ENCODE assay signal across 11 cellular contexts in the genomic region with DNA sequence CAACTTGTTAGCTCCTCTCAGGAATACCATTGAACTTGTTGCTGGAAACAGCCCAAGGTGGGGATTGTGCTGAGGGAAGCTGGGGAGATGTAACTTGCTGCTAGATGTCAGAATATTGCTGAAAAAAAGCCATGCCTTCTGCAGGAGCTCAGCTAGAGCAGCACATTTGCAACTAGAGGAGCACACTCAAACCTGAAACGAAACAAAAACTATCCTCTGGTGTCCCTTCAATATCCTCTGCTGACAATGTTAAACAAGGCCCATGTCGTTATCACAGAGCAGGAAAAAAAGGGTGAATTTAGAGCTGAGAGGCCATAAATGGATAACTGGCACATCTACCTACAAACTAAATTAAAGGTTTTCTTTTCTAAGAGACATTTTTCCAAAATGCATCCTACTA. TPM values are rescaled to one million over a fixed set of nuclear protein-coding genes. Genes with fewer than 3 reads are reported as not detected.
DNase-seq lines count a peak whose midpoint lies in the region; ATAC-seq and TF ChIP-seq lines count a peak whose summit lies in the region.
"Had no signal": no experiment of that assay in that cellular context is flagged by ENCODE, and none has a peak within 500 bp of the region (broad histone marks: within the 10 kb centered on the region; RNA-seq: fewer than 3 reads in every experiment).

No MANE protein-coding gene starts in this region.

- no peak overlapping the region for H3K18ac ChIP-seq in mesenchymal stem cell (ENCODE audit: low read depth in 1 of 2, low read length in 2 of 2)

- H2AFZ ChIP-seq in mesenchymal stem cell (ENCODE audit: low read depth, low read length) = no peak overlapping the region

- no peak overlapping the region for H2BK120ac ChIP-seq in mesenchymal stem cell (ENCODE audit: low read depth, low read length)

- H3K27ac ChIP-seq in mesenchymal stem cell (ENCODE audit: low read length, poor library complexity, severe bottlenecking) (no peak overlapping the region), spleen (no peak overlapping the region), vagina (no peak overlapping the region)
- H3K27ac ChIP-seq: Peyer's patch had no signal

- no peak overlapping the region for H3K27ac Mint-ChIP-seq in activated naive CD4-positive, alpha-beta T cell treated with anti-CD3 and anti-CD28 coated beads, Interleukin-2, amount 50 U/mL, for 72 hours

- intact Hi-C loops in spleen (cut with DNase I; ENCODE audit: low total_unique reads) = no loop called here
- intact Hi-C loops in vagina (cut with DNase I) = no loop called here

- ATAC-seq in GM19035 (IDR thresholded peaks at IDR 0.05; ENCODE audit: unreplicated experiment) = peak; percentile 99
- peak; percentile 89 for ATAC-seq in GM21737 (IDR thresholded peaks at IDR 0.05; ENCODE audit: unreplicated experiment)
- peak; percentile 99 for ATAC-seq in HG03280 (IDR thresholded peaks at IDR 0.05; ENCODE audit: unreplicated experiment)
- no peak for ATAC-seq in activated naive CD4-positive, alpha-beta T cell treated with anti-CD3 and anti-CD28 coated beads, Interleukin-2, amount 50 U/mL, for 72 hours

- no peak overlapping the region for H4K8ac ChIP-seq in mesenchymal stem cell (ENCODE audit: low read length)

- H2BK15ac ChIP-seq in mesenchymal stem cell (ENCODE audit: low read depth, poor library complexity, severe bottlenecking) = no peak overlapping the region

- H3K9me3 ChIP-seq in mesenchymal stem cell (ENCODE audit: control insufficient read depth, low read length) (no peaks in the 10 kb centered on the region), spleen (no peaks in the 10 kb centered on the region), vagina (no peaks in the 10 kb centered on the region)
- H3K9me3 ChIP-seq: Peyer's patch had no signal

- TF ChIP-seq POLR2A in spleen (IDR thresholded peaks at IDR 0.05) (no peak), vagina (IDR thresholded peaks at IDR 0.05) (no peak)

- DNase-seq in mesenchymal stem cell = peak; percentile 27
- DNase-seq in spleen = no peak
- DNase-seq in vagina (ENCODE audit: extremely low spot score in 2 of 2) = no peak
- DNase-seq in activated naive CD4-positive, alpha-beta T cell treated with anti-CD3 and anti-CD28 coated beads, Interleukin-2, amount 50 U/mL, for 72 hours (ENCODE audit: low spot score in 2 of 2) = no peak
- DNase-seq: DND-41, mesendoderm, NCI-H1092, Peyer's patch had no signal

- no peak overlapping the region for H3K23ac ChIP-seq in mesenchymal stem cell (ENCODE audit: low read length in 2 of 2)

- no CpG with 5 or more reads among the region's 2 CpGs for WGBS in mesenchymal stem cell
- WGBS in spleen, 5 donors = 45 to 66% (median 60%) methylated on average over 2 of the region's 2 CpGs

- H3K36me3 Mint-ChIP-seq in activated naive CD4-positive, alpha-beta T cell treated with anti-CD3 and anti-CD28 coated beads, Interleukin-2, amount 50 U/mL, for 72 hours = no peaks in the 10 kb centered on the region

- H3K27me3 ChIP-seq in mesenchymal stem cell (ENCODE audit: control insufficient read depth in 1 of 2, insufficient read depth in 1 of 2, low read length in 2 of 2) (no peaks in the 10 kb centered on the region), spleen (replicated peaks in 1 of 7) (no peaks in the 10 kb centered on the region), vagina (no peaks in the 10 kb centered on the region)
- H3K27me3 ChIP-seq: Peyer's patch had no signal

- no peak overlapping the region for H3K4me3 ChIP-seq in mesenchymal stem cell (ENCODE audit: insufficient read depth in 1 of 2, low read depth in 1 of 2, low read length in 2 of 2)
- no peak overlapping the region for H3K4me3 ChIP-seq in spleen
- H3K4me3 ChIP-seq in vagina = no peak overlapping the region
- H3K4me3 ChIP-seq: Peyer's patch had no signal

- no peak overlapping the region for H2AK5ac ChIP-seq in mesenchymal stem cell (ENCODE audit: low read length, severe bottlenecking)

- H3K79me1 ChIP-seq in mesenchymal stem cell (replicated peaks; ENCODE audit: low read length, poor library complexity, severe bottlenecking) = no peaks in the 10 kb centered on the region

- H3K4me1 ChIP-seq in mesenchymal stem cell (ENCODE audit: control insufficient read depth, insufficient read depth, low read depth, low read length) (no peaks in the 10 kb centered on the region), spleen (no peaks in the 10 kb centered on the region), vagina (no peaks in the 10 kb centered on the region)

- H4K91ac ChIP-seq in mesenchymal stem cell (ENCODE audit: low read length) = no peak overlapping the region

- no peak overlapping the region for H3K4ac ChIP-seq in mesenchymal stem cell (ENCODE audit: low read depth in 1 of 2, low read length in 2 of 2)

- H3K4me2 ChIP-seq in mesenchymal stem cell (ENCODE audit: low read length, poor library complexity, severe bottlenecking) = no peak overlapping the region

- H2BK12ac ChIP-seq in mesenchymal stem cell (ENCODE audit: low read length in 2 of 2) = no peak overlapping the region

- no peaks in the 10 kb centered on the region for H3K9me3 Mint-ChIP-seq in activated naive CD4-positive, alpha-beta T cell treated with anti-CD3 and anti-CD28 coated beads, Interleukin-2, amount 50 U/mL, for 72 hours

- H3K14ac ChIP-seq in mesenchymal stem cell (ENCODE audit: low read length in 2 of 2) = no peak overlapping the region

- H3K9ac ChIP-seq in mesenchymal stem cell (ENCODE audit: low read length) = no peak overlapping the region

- H2BK5ac ChIP-seq in mesenchymal stem cell (ENCODE audit: low read depth, low read length, poor library complexity, severe bottlenecking) = no peak overlapping the region

- no peaks in the 10 kb centered on the region for H3K36me3 ChIP-seq in mesenchymal stem cell (ENCODE audit: control insufficient read depth in 1 of 2, insufficient read depth in 2 of 2, low read depth in 1 of 2, low read length in 2 of 2)
- no peaks in the 10 kb centered on the region for H3K36me3 ChIP-seq in spleen
- H3K36me3 ChIP-seq in vagina = no peaks in the 10 kb centered on the region
- H3K36me3 ChIP-seq: Peyer's patch had no signal

- TF ChIP-seq CTCF in spleen (IDR thresholded peaks at IDR 0.05 in 8 of 11, conservative IDR thresholded peaks at IDR 0.05 in 3 of 11) (no peak), vagina (IDR thresholded peaks at IDR 0.05) (no peak)

RNA-seq across cellular contexts. Expression of a gene that starts 53.7 kb away (rescaled TPM):
- under 0.01 TPM for polyA plus RNA-seq in mesenchymal stem cell (2013, experiment 1 of 2)
- polyA plus RNA-seq in mesenchymal stem cell (2013, experiment 2 of 2) = not detected
- total RNA-seq in spleen = 10 to 100 TPM in 2 of 7 donors, 1 to 10 TPM in 5; 3.7 to 10.6 (median 5.2) TPM
- 1 to 10 TPM in 2 of 3 donors, under 1 TPM in 1; 0.83 to 1.3 (median 1.1) TPM for polyA plus RNA-seq in spleen
- total RNA-seq in vagina = 6.9 TPM
- total RNA-seq in activated naive CD4-positive, alpha-beta T cell treated with anti-CD3 and anti-CD28 coated beads, Interleukin-2, amount 50 U/mL, for 72 hours = not detected

RNA-seq across cellular contexts. Expression of a gene that starts 59.8 kb away (rescaled TPM):
- 0.25 TPM for polyA plus RNA-seq in mesenchymal stem cell (2013, experiment 1 of 2)
- 0.30 TPM for polyA plus RNA-seq in mesenchymal stem cell (2013, experiment 2 of 2)
- total RNA-seq in spleen (1 to 10 TPM in 1 of 7 donors, under 1 TPM in 6; 0.11 to 1.0 (median 0.38) TPM), vagina (62.6 TPM)
- polyA plus RNA-seq in spleen = 1 to 10 TPM in 1 of 3 donors, under 1 TPM in 2; 0.11 to 1.1 (median 0.18) TPM
- total RNA-seq in activated naive CD4-positive, alpha-beta T cell treated with anti-CD3 and anti-CD28 coated beads, Interleukin-2, amount 50 U/mL, for 72 hours = under 1 TPM in 1 of 2 donors, not detected in 1; 0.02 TPM

Comparison
In these comparisons a context has a peak if more than half of its experiments do, and no peak if none do; other contexts are left out.
1. ATAC-seq: peak in GM19035 (single experiment), GM21737 (single experiment) and HG03280 (single experiment); none in activated naive CD4-positive, alpha-beta T cell treated with anti-CD3 and anti-CD28 coated beads, Interleukin-2, amount 50 U/mL, for 72 hours (0 of 2).
2. RNA of a gene that starts 59.8 kb away (total RNA-seq): 62.6 TPM in vagina (single experiment); 0.11 to 1.0 TPM in spleen and 0.02 TPM in activated naive CD4-positive, alpha-beta T cell treated with anti-CD3 and anti-CD28 coated beads, Interleukin-2, amount 50 U/mL, for 72 hours; every median in the first group is over 10 times any median in the second.